ENCODE assay signal across 8 cellular contexts in the genomic region with DNA sequence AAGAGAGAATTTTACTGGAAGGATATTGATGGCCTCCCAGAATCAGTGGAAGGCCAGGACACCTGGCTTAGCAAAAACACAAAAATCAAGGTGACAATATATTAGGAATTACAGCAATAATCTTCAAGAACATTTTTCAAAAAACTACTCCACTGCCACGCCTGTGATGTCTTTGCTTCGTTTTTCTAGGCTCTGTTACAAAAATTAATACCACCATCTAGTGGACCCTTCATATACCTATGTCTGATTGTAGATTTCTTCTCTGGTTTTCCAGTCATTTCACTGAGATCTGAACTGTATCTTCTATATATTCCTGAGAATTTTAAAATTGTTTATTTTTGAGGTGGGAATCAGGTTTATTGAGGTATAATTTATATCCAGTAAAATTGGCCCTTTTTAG.
DNase-seq lines count a peak whose midpoint lies in the region; ATAC-seq, FAIRE-seq and TF ChIP-seq lines count a peak whose summit lies in the region.

No MANE protein-coding gene starts in this region.

- H3K9ac ChIP-seq in endocrine pancreas (ENCODE audit: control insufficient read depth, insufficient read depth, low read length), result no peak overlapping the region

- peak; percentile 56 for FAIRE-seq in GM19239 (lab: Jason Lieb, UNC)

- TF ChIP-seq CTCF in AG10803 (conservative IDR thresholded peaks at IDR 0.05; ENCODE audit: low read length), result peak; percentile 41
- TF ChIP-seq CTCF in NB4 (IDR thresholded peaks at IDR 0.05; ENCODE audit: low read depth, low read length), result peak; percentile 3

- no peaks in the 10 kb centered on the region for H3K4me1 ChIP-seq in endocrine pancreas (ENCODE audit: control insufficient read depth, insufficient read depth, low read length)

- H3K4me3 ChIP-seq in AG10803 (ENCODE audit: low read length) (no peak overlapping the region), NB4 (ENCODE audit: low read depth, low read length) (no peak overlapping the region), endocrine pancreas (ENCODE audit: control insufficient read depth, insufficient read depth, low read length) (peak overlapping the region; percentile 66)

- no peaks in the 10 kb centered on the region for H3K27me3 ChIP-seq in endocrine pancreas (ENCODE audit: control insufficient read depth, insufficient read depth, low read length)

- ATAC-seq in HG03095 (IDR thresholded peaks at IDR 0.05; ENCODE audit: unreplicated experiment), result no peak

- TF ChIP-seq POLR2A in NB4 (IDR thresholded peaks at IDR 0.05; ENCODE audit: extremely low read depth, insufficient read length), result no peak

- DNase-seq in AG10803 (ENCODE audit: low read depth) (no peak), GM19239 (ENCODE audit: insufficient read length, low spot score) (no peak), NB4 (ENCODE audit: low read depth) (peak; percentile 44), C1 segment of cervical spinal cord (lab: John Stamatoyannopoulos, UW) (no peak)
- no peak for DNase-seq in stimulated activated CD4-positive, alpha-beta T cell treated with anti-CD3 and anti-CD28 coated beads, Interleukin-15, amount 100 ng/mL, for 24 hours
- no peak for DNase-seq in central memory CD4-positive, alpha-beta T cell

- H3K9me3 ChIP-seq in endocrine pancreas (ENCODE audit: control insufficient read depth, low read length), result no peaks in the 10 kb centered on the region

- no peaks in the 10 kb centered on the region for H3K36me3 ChIP-seq in endocrine pancreas (ENCODE audit: control insufficient read depth, insufficient read depth, low read length)
